In genomic region chr4:80247484-80247883, GRCh38 we compare ENCODE assay signal across 11 cellular contexts. TPM values are rescaled to one million over a fixed set of nuclear protein-coding genes. Genes with fewer than 3 reads are reported as not detected.
DNase-seq lines count a peak whose midpoint lies in the region; ATAC-seq, FAIRE-seq and TF ChIP-seq lines count a peak whose summit lies in the region.
"Not testable (repeated sequence)": the region's sequence is repeated elsewhere in the genome, so short reads cannot be mapped to it uniquely, and the experiment has no call there.
"Had no signal": no experiment of that assay in that cellular context is flagged by ENCODE, and none has a peak within 500 bp of the region (broad histone marks: within the 10 kb centered on the region; RNA-seq: fewer than 3 reads in every experiment).

No MANE protein-coding gene starts in this region.

- not testable (repeated sequence) for H3K9me3 ChIP-seq in SK-N-SH

- not testable (repeated sequence) for H3K9ac ChIP-seq in SK-N-SH

- POLR2A ChIA-PET in SK-N-SH (lab: Yijun Ruan, JAX) = not testable (repeated sequence)

- TF ChIP-seq RAD21 in SK-N-SH (IDR thresholded peaks at IDR 0.05; ENCODE audit: low read length) = not testable (repeated sequence)

- H3K27ac ChIP-seq in SK-N-SH (ENCODE audit: low read depth in 2 of 2, low read length in 1 of 2) = not testable (repeated sequence)

- 44% methylated on average over 1 of the region's 1 CpG for WGBS in SK-N-SH (ENCODE audit: low lambda C conversion rate)

- peak; percentile 53 for DNase-seq in AG10803 (ENCODE audit: low read depth)
- DNase-seq in SK-N-SH; frontal cortex (ENCODE audit: low spot score in 2 of 2): not testable (repeated sequence)

- not testable (repeated sequence) for H3K36me3 ChIP-seq in SK-N-SH (replicated peaks in 1 of 2; ENCODE audit: control insufficient read depth in 1 of 2, insufficient read depth in 2 of 2, low read length in 1 of 2)

- H3K4me2 ChIP-seq in SK-N-SH = not testable (repeated sequence)

- H3K27me3 ChIP-seq in SK-N-SH (ENCODE audit: insufficient read depth) = not testable (repeated sequence)

- peak; percentile 17 for FAIRE-seq in frontal cortex (lab: Jason Lieb, UNC)

- peaks cover 17% of the 10 kb centered on the region for H3F3A ChIP-seq in SK-N-SH (replicated peaks; ENCODE audit: insufficient read depth)

- H2AFZ ChIP-seq in SK-N-SH (ENCODE audit: low read depth) = not testable (repeated sequence)

- H3K79me2 ChIP-seq in SK-N-SH (ENCODE audit: insufficient read depth) = not testable (repeated sequence)

- not testable (repeated sequence) for H3K4me3 ChIP-seq in AG10803 (ENCODE audit: low read length); SK-N-SH (ENCODE audit: low read depth in 2 of 2, low read length in 1 of 2)

- H3K4me1 ChIP-seq in SK-N-SH (ENCODE audit: control insufficient read depth in 1 of 2, insufficient read depth in 2 of 2, low read depth in 1 of 2, low read length in 1 of 2) = not testable (repeated sequence)

- TF ChIP-seq CTCF in AG10803 (conservative IDR thresholded peaks at IDR 0.05; ENCODE audit: low read length); SK-N-SH (IDR thresholded peaks at IDR 0.05): not testable (repeated sequence)

- ATAC-seq in SK-N-SH treated with all-trans-retinoic acid at 6 μM for 48 hours = not testable (repeated sequence)

- CTCF ChIA-PET in SK-N-SH (lab: Yijun Ruan, JAX) = interaction anchor here (1.7 kb wide), 1 partner anchor 27 kb away, joined by 3 read pairs; no protein-coding TSS in a partner anchor

- H4K20me1 ChIP-seq in SK-N-SH (ENCODE audit: insufficient read depth) = not testable (repeated sequence)

- peak in 1 of 2 experiments; percentile 13; a peak in 1 of 4 replicates for TF ChIP-seq EP300 in SK-N-SH (IDR thresholded peaks at IDR 0.05; ENCODE audit: borderline replicate concordance in 1 of 2, low read depth in 1 of 2, low read length in 1 of 2)

- not testable (repeated sequence) for H3K9me2 ChIP-seq in SK-N-SH

TF ChIP-seq in SK-N-SH, 30 proteins besides CTCF, POLR2A, EP300 and RAD21:
- TF ChIP-seq PBX3 (IDR thresholded peaks at IDR 0.05) (peak; percentile 75), TCF12 (IDR thresholded peaks at IDR 0.05) (peak; percentile 52)

TF ChIP-seq in SK-N-SH treated with all-trans-retinoic acid at 6 μM for 48 hours, 23 proteins besides CTCF, POLR2A, EP300 and RAD21:
- TF ChIP-seq ISL1 (CRISPR knock-in tag; IDR thresholded peaks at IDR 0.05) = peak; percentile 25; the same call in 1 of the 2 replicates
- TF ChIP-seq TOX (CRISPR knock-in tag; IDR thresholded peaks at IDR 0.05; ENCODE audit: borderline replicate concordance) = 0 out of 2 replicates have a peak, but pooled peaks have one; percentile 33

RNA-seq across cellular contexts. Expression of gene FGF5, which starts 19.0 kb away (rescaled TPM):
- polyA plus RNA-seq in SK-N-SH (2012; rRNA removed) = 17.7 and 22.8 TPM in 2 replicates
- 30.6 and 32.6 TPM in 2 replicates for polyA plus RNA-seq in SK-N-SH (2012; cell fraction: cytosol; rRNA removed)
- polyA plus RNA-seq in SK-N-SH (2012; cell fraction: nucleus; rRNA removed) = 15.2 and 20.5 TPM in 2 replicates
- 0.82 TPM for total RNA-seq in frontal cortex
- total RNA-seq: A673; B cell; Caco-2; CD4-positive, CD25-positive, alpha-beta regulatory T cell; CD8-positive, alpha-beta memory T cell had no signal
- polyA plus RNA-seq: CD14-positive monocyte; CD4-positive, alpha-beta memory T cell; CD4-positive, CD25-positive, alpha-beta regulatory T cell; CD8-positive, alpha-beta memory T cell had no signal

RNA-seq across cellular contexts. Expression of gene PRDM8, which starts 50.2 kb away (rescaled TPM):
- 3.5 and 3.7 TPM in 2 replicates for polyA plus RNA-seq in SK-N-SH (2012; rRNA removed)
- polyA plus RNA-seq in SK-N-SH (2012; cell fraction: cytosol; rRNA removed) = 2.3 and 2.6 TPM in 2 replicates
- 10.2 and 11.7 TPM in 2 replicates for polyA plus RNA-seq in SK-N-SH (2012; cell fraction: nucleus; rRNA removed)
- 26.9 TPM for total RNA-seq in frontal cortex
- total RNA-seq: Caco-2 had no signal
